Comparison of ENCODE assay signal across 22 cellular contexts in the genomic region with DNA sequence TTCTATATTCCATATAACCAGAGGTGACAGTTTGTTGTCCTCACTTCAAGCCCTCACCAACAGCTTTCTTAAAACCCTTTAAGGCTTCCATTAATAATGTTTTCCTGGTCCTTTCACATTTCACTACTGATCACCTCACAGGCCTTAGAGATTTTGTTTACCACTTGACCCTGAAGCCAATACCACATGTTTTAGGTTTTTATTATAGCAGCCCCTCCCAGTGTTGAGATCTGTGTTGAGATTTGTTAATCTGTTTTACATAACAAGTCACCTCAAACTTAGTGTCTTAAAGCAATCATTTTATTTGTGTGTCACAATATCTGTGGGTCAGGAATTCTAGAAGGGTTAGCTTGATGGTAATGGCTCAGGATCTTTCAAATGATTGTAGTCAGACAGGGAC.
"Had no signal": no experiment of that assay in that cellular context is flagged by ENCODE, and none has a peak within 500 bp of the region (broad histone marks: within the 10 kb centered on the region; RNA-seq: fewer than 3 reads in every experiment).

No MANE protein-coding gene starts in this region.

- H3K36me3 ChIP-seq: uterus had no signal

- H3K27me3 ChIP-seq: body of pancreas, dorsolateral prefrontal cortex, right atrium auricular region, suprapubic skin, transverse colon, uterus had no signal

- H3K9me3 Mint-ChIP-seq: activated CD4-positive, alpha-beta T cell treated with anti-CD3 and anti-CD28 coated beads, Interleukin-2, amount 10 ng/mL, durations not matched to agents 24 days and 14 days; activated naive CD8-positive, alpha-beta T cell treated with anti-CD3 and anti-CD28 coated beads, Interleukin-2, amount 10 ng/mL, durations not matched to agents 7 days and 5 days; endodermal cell; nephron; stimulated activated naive CD8-positive, alpha-beta T cell treated with anti-CD3 and anti-CD28 coated beads, Interleukin-15, amount 100 ng/mL, for 72 hours had no signal

- H3K4me3 ChIP-seq: body of pancreas, dorsolateral prefrontal cortex, right atrium auricular region, suprapubic skin, transverse colon, uterus had no signal

- H3K9me3 ChIP-seq: body of pancreas, right atrium auricular region, suprapubic skin, transverse colon, uterus had no signal

- H3K27ac ChIP-seq: body of pancreas, epithelial cell of prostate, right atrium auricular region, suprapubic skin, transverse colon, uterus had no signal

- ATAC-seq: body of pancreas; left ventricle myocardium superior; stimulated activated naive CD8-positive, alpha-beta T cell treated with anti-CD3 and anti-CD28 coated beads, Interleukin-15, amount 100 ng/mL, for 72 hours had no signal

- H3K4me3 Mint-ChIP-seq: activated CD4-positive, alpha-beta T cell treated with anti-CD3 and anti-CD28 coated beads, Interleukin-2, amount 10 ng/mL, durations not matched to agents 24 days and 14 days; activated naive CD8-positive, alpha-beta T cell treated with anti-CD3 and anti-CD28 coated beads, Interleukin-2, amount 10 ng/mL, durations not matched to agents 7 days and 5 days; endodermal cell; nephron; stimulated activated naive CD8-positive, alpha-beta T cell treated with anti-CD3 and anti-CD28 coated beads, Interleukin-15, amount 100 ng/mL, for 72 hours had no signal

- H3K27ac Mint-ChIP-seq: activated CD4-positive, alpha-beta T cell treated with anti-CD3 and anti-CD28 coated beads, Interleukin-2, amount 10 ng/mL, durations not matched to agents 24 days and 14 days; activated naive CD8-positive, alpha-beta T cell treated with anti-CD3 and anti-CD28 coated beads, Interleukin-2, amount 10 ng/mL, durations not matched to agents 7 days and 5 days; endodermal cell; nephron had no signal

- H3K4me1 Mint-ChIP-seq: nephron; stimulated activated naive CD8-positive, alpha-beta T cell treated with anti-CD3 and anti-CD28 coated beads, Interleukin-15, amount 100 ng/mL, for 72 hours had no signal

- DNase-seq: activated CD4-positive, alpha-beta T cell treated with anti-CD3 and anti-CD28 coated beads, Interleukin-2, amount 10 ng/mL, durations not matched to agents 24 days and 14 days; activated CD8-positive, alpha-beta memory T cell treated with anti-CD3 and anti-CD28 coated beads for 24 hours; activated CD8-positive, alpha-beta memory T cell treated with anti-CD3 and anti-CD28 coated beads, Interleukin-2, amount 50 U/mL, for 48 hours; activated naive CD8-positive, alpha-beta T cell treated with anti-CD3 and anti-CD28 coated beads, Interleukin-2, amount 10 ng/mL, durations not matched to agents 7 days and 5 days; body of pancreas; caudate nucleus; dorsolateral prefrontal cortex; endodermal cell; foreskin melanocyte; glutamatergic neuron; hypothalamus; kidney; left ventricle myocardium superior; occipital lobe; stimulated activated naive CD8-positive, alpha-beta T cell treated with anti-CD3 and anti-CD28 coated beads, Interleukin-15, amount 100 ng/mL, for 72 hours; T-helper 1 cell; transverse colon; uterus had no signal

- H3K27me3 Mint-ChIP-seq: activated CD4-positive, alpha-beta T cell treated with anti-CD3 and anti-CD28 coated beads, Interleukin-2, amount 10 ng/mL, durations not matched to agents 24 days and 14 days; activated naive CD8-positive, alpha-beta T cell treated with anti-CD3 and anti-CD28 coated beads, Interleukin-2, amount 10 ng/mL, durations not matched to agents 7 days and 5 days; stimulated activated naive CD8-positive, alpha-beta T cell treated with anti-CD3 and anti-CD28 coated beads, Interleukin-15, amount 100 ng/mL, for 72 hours had no signal

- H3K4me1 ChIP-seq: body of pancreas, right atrium auricular region, suprapubic skin, transverse colon, uterus had no signal
